11 cellular contexts compared by ENCODE assay signal in genomic region chr7:129665013-129665401, GRCh38. TPM values are rescaled to one million over a fixed set of nuclear protein-coding genes. Genes with fewer than 3 reads are reported as not detected.
DNase-seq lines count a peak whose midpoint lies in the region; ATAC-seq and TF ChIP-seq lines count a peak whose summit lies in the region.
"Had no signal": no experiment of that assay in that cellular context is flagged by ENCODE, and none has a peak within 500 bp of the region (broad histone marks: within the 10 kb centered on the region; RNA-seq: fewer than 3 reads in every experiment).

No MANE protein-coding gene starts in this region.

- no peaks in the 10 kb centered on the region for H3K4me1 ChIP-seq in NT2/D1 (ENCODE audit: insufficient read depth, insufficient read length)
- H3K4me1 ChIP-seq: tibial artery had no signal

- no peak overlapping the region for H3K4me3 ChIP-seq in NT2/D1 (ENCODE audit: insufficient read length, low read depth)
- H3K4me3 ChIP-seq: tibial artery had no signal

- no peak for TF ChIP-seq CTCF in osteocyte (IDR thresholded peaks at IDR 0.05)

- peaks cover 22% of the 10 kb centered on the region for H3K9me3 ChIP-seq in NT2/D1 (ENCODE audit: insufficient read depth, low read length)

- H3K9ac ChIP-seq in NT2/D1 (ENCODE audit: insufficient read length, low read depth): no peak overlapping the region

- no peak overlapping the region for H3K4me3 Mint-ChIP-seq in osteocyte (ENCODE audit: unreplicated experiment)

- no peaks in the 10 kb centered on the region for H3K27me3 Mint-ChIP-seq in osteocyte (ENCODE audit: unreplicated experiment)

- no peak for ATAC-seq in HG02885 (IDR thresholded peaks at IDR 0.05; ENCODE audit: poor library complexity, unreplicated experiment)

- H3K36me3 Mint-ChIP-seq in osteocyte (ENCODE audit: unreplicated experiment): peaks cover 26% of the 10 kb centered on the region

- H3K4me1 Mint-ChIP-seq in osteocyte (ENCODE audit: unreplicated experiment): peaks cover 12% of the 10 kb centered on the region

- peaks cover 17% of the 10 kb centered on the region for H3K36me3 ChIP-seq in NT2/D1 (ENCODE audit: insufficient read depth, insufficient read length, low read length)

- DNase-seq in GM03348 (ENCODE audit: low spot score): peak; percentile 77
- peak; percentile 90 for DNase-seq in NT2/D1 (ENCODE audit: low read depth, low spot score)
- peak; percentile 76 for DNase-seq in dermis blood vessel endothelial cell
- no peak for DNase-seq in osteocyte (ENCODE audit: extremely low spot score, unreplicated experiment)
- no peak for DNase-seq in OCI-M2 (lab: John Stamatoyannopoulos, UW; ENCODE audit: unreplicated experiment)
- no peak for DNase-seq in T-helper 9 cell
- DNase-seq in DMS53 treated with DMSO at 0.1 percent for 48 hours (lab: John Stamatoyannopoulos, UW; ENCODE audit: unreplicated experiment): no peak
- DNase-seq: activated T-cell treated with anti-CD3 and anti-CD28 coated beads, Interleukin-2, amount 50 U/mL, for 48 hours; NK-92 treated with Interleukin-12 subunit alpha and Interleukin-12 subunit beta, amount 100 ng/mL, for 24 hours; tibial artery had no signal

- peaks cover 9% of the 10 kb centered on the region for H3K9me3 Mint-ChIP-seq in osteocyte (ENCODE audit: unreplicated experiment)

- peak overlapping the region; percentile 8 for H3K27ac Mint-ChIP-seq in osteocyte (ENCODE audit: unreplicated experiment)

- no peaks in the 10 kb centered on the region for H3K27me3 ChIP-seq in NT2/D1 (ENCODE audit: insufficient read depth, insufficient read length)
- H3K27me3 ChIP-seq: tibial artery had no signal

RNA-seq across cellular contexts. Expression of gene NRF1, which starts 53.5 kb away (rescaled TPM):
- total RNA-seq in dermis blood vessel endothelial cell: 18.9 and 20.2 TPM in 2 replicates
- 15.8 and 20.7 TPM in 2 replicates for total RNA-seq in osteocyte

Comparison
In these comparisons a context has a peak if more than half of its experiments do, and no peak if none do; other contexts are left out.
1. DNase-seq: peak in GM03348 (single experiment), NT2/D1 (single experiment) and dermis blood vessel endothelial cell (single experiment); none in osteocyte (single experiment), OCI-M2 (single experiment), T-helper 9 cell (single experiment) and DMS53 treated with DMSO at 0.1 percent for 48 hours (single experiment).